Comparison of ENCODE assay signal across 35 cellular contexts in genomic region chr16:8372141-8372540, GRCh38.
"Had no signal": no experiment of that assay in that cellular context is flagged by ENCODE, and none has a peak within 500 bp of the region (broad histone marks: within the 10 kb centered on the region; RNA-seq: fewer than 3 reads in every experiment).

No MANE protein-coding gene starts in this region.

- H3K36me3 ChIP-seq: adrenal gland, brain microvascular endothelial cell, breast epithelium had no signal

- DNase-seq: activated B cell treated with CpG ODN at 0.5 μM for 24 hours; activated CD4-positive, alpha-beta memory T cell treated with anti-CD3 and anti-CD28 coated beads for 36 hours; activated CD4-positive, alpha-beta T cell treated with anti-CD3 and anti-CD28 coated beads for 4 hours; activated CD4-positive, alpha-beta T cell treated with anti-CD3 and anti-CD28 coated beads, Interleukin-2, amount 10 ng/mL, durations not matched to agents 24 days and 14 days; activated CD4-positive, alpha-beta T cell treated with anti-CD3 and anti-CD28 coated beads, Interleukin-2, amount 50 U/mL, for 1 hour; activated CD4-positive, alpha-beta T cell treated with anti-CD3 and anti-CD28 coated beads, Interleukin-2, amount 50 U/mL, for 4 hours; activated CD4-positive, CD25-positive, alpha-beta regulatory T cell treated with anti-CD3 and anti-CD28 coated beads, Interleukin-2, amount 50 U/mL, for 72 hours; activated CD8-positive, alpha-beta memory T cell treated with anti-CD3 and anti-CD28 coated beads, Interleukin-2, amount 50 U/mL, for 4 hours; activated CD8-positive, alpha-beta T cell treated with anti-CD3 and anti-CD28 coated beads for 36 hours; activated effector memory CD4-positive, alpha-beta T cell treated with anti-CD3 and anti-CD28 coated beads, Interleukin-2, amount 50 U/mL, for 16 hours; activated gamma-delta T cell treated with Interleukin-2 at 50 U/mL for 16 hours; activated naive CD4-positive, alpha-beta T cell; activated naive CD4-positive, alpha-beta T cell treated with anti-CD3 and anti-CD28 coated beads for 36 hours; activated naive CD4-positive, alpha-beta T cell treated with anti-CD3 and anti-CD28 coated beads, Interleukin-2, amount 50 U/mL, for 16 hours; activated naive CD8-positive, alpha-beta T cell treated with anti-CD3 and anti-CD28 coated beads for 36 hours; activated T-cell treated with anti-CD3 and anti-CD28 coated beads for 4 hours; activated T-cell treated with anti-CD3 and anti-CD28 coated beads, Interleukin-2, amount 50 U/mL, for 1 hour; activated T-cell treated with anti-CD3 and anti-CD28 coated beads, Interleukin-2, amount 50 U/mL, for 4 hours; activated T-cell treated with anti-CD3 and anti-CD28 coated beads, Interleukin-2, amount 50 U/mL, for 72 hours; adrenal gland; amniotic stem cell; aorta; body of pancreas; brain microvascular endothelial cell; central memory CD4-positive, alpha-beta T cell; T-cell; T-helper 17 cell; T1000 had no signal

- H3K27ac Mint-ChIP-seq: activated B cell treated with CpG ODN at 0.5 μM for 24 hours; activated CD4-positive, alpha-beta memory T cell treated with anti-CD3 and anti-CD28 coated beads for 36 hours; activated CD4-positive, alpha-beta T cell treated with anti-CD3 and anti-CD28 coated beads, Interleukin-2, amount 10 ng/mL, durations not matched to agents 24 days and 14 days; activated CD8-positive, alpha-beta T cell treated with anti-CD3 and anti-CD28 coated beads for 36 hours; activated naive CD4-positive, alpha-beta T cell treated with anti-CD3 and anti-CD28 coated beads for 36 hours; activated naive CD4-positive, alpha-beta T cell treated with anti-CD3 and anti-CD28 coated beads, Interleukin-2, amount 50 U/mL, for 72 hours; activated naive CD8-positive, alpha-beta T cell treated with anti-CD3 and anti-CD28 coated beads for 36 hours; activated T-cell treated with anti-CD3 and anti-CD28 coated beads, Interleukin-2, amount 50 U/mL, for 72 hours; activated T-helper 1 cell treated with anti-CD3 and anti-CD28 coated beads, Interleukin-12 subunit alpha, Interleukin-12 subunit beta, Interleukin-2, Interleukin-4 antibody, amounts not matched to agents 30 ng/mL and 10 ng/mL and 1 ng/mL, durations not matched to agents 14 hours and 24 hours and 36 hours; activated T-helper 17 cell treated with anti-CD3 and anti-CD28 coated beads, Interleukin-2, amount 50 U/mL, for 72 hours; T-cell; T-helper 17 cell had no signal

- H3K27me3 ChIP-seq: adrenal gland, body of pancreas, brain microvascular endothelial cell, breast epithelium had no signal

- H3K4me3 Mint-ChIP-seq: activated B cell treated with CpG ODN at 0.5 μM for 24 hours; activated CD4-positive, alpha-beta memory T cell treated with anti-CD3 and anti-CD28 coated beads for 36 hours; activated CD4-positive, alpha-beta T cell treated with anti-CD3 and anti-CD28 coated beads, Interleukin-2, amount 10 ng/mL, durations not matched to agents 24 days and 14 days; activated CD8-positive, alpha-beta T cell treated with anti-CD3 and anti-CD28 coated beads for 36 hours; activated naive CD4-positive, alpha-beta T cell treated with anti-CD3 and anti-CD28 coated beads for 36 hours; activated naive CD8-positive, alpha-beta T cell treated with anti-CD3 and anti-CD28 coated beads for 36 hours; activated T-cell treated with anti-CD3 and anti-CD28 coated beads, Interleukin-2, amount 50 U/mL, for 4 hours; activated T-cell treated with anti-CD3 and anti-CD28 coated beads, Interleukin-2, amount 50 U/mL, for 72 hours; activated T-helper 1 cell treated with anti-CD3 and anti-CD28 coated beads, Interleukin-12 subunit alpha, Interleukin-12 subunit beta, Interleukin-2, Interleukin-4 antibody, amounts not matched to agents 30 ng/mL and 10 ng/mL and 1 ng/mL, durations not matched to agents 14 hours and 24 hours and 36 hours; activated T-helper 17 cell treated with anti-CD3 and anti-CD28 coated beads, Interleukin-2, amount 50 U/mL, for 72 hours; T-cell; T-helper 17 cell had no signal

- FAIRE-seq: astrocyte, TTC549 had no signal

- H3K4me1 Mint-ChIP-seq: activated B cell treated with CpG ODN at 0.5 μM for 24 hours; activated CD4-positive, alpha-beta T cell treated with anti-CD3 and anti-CD28 coated beads, Interleukin-2, amount 10 ng/mL, durations not matched to agents 24 days and 14 days; activated naive CD8-positive, alpha-beta T cell treated with anti-CD3 and anti-CD28 coated beads for 36 hours; activated T-helper 17 cell treated with anti-CD3 and anti-CD28 coated beads, Interleukin-2, amount 50 U/mL, for 72 hours; T-cell; T-helper 17 cell had no signal

- H3K27ac ChIP-seq: adrenal gland, body of pancreas, brain microvascular endothelial cell, breast epithelium, VCaP had no signal

- H3K27me3 Mint-ChIP-seq: activated B cell treated with CpG ODN at 0.5 μM for 24 hours; activated CD4-positive, alpha-beta memory T cell treated with anti-CD3 and anti-CD28 coated beads for 36 hours; activated CD4-positive, alpha-beta T cell treated with anti-CD3 and anti-CD28 coated beads, Interleukin-2, amount 10 ng/mL, durations not matched to agents 24 days and 14 days; activated CD8-positive, alpha-beta T cell treated with anti-CD3 and anti-CD28 coated beads for 36 hours; activated naive CD8-positive, alpha-beta T cell treated with anti-CD3 and anti-CD28 coated beads for 36 hours; activated T-helper 17 cell treated with anti-CD3 and anti-CD28 coated beads, Interleukin-2, amount 50 U/mL, for 72 hours; T-cell; T-helper 17 cell had no signal

- H3K9me3 Mint-ChIP-seq: activated B cell treated with CpG ODN at 0.5 μM for 24 hours; activated naive CD8-positive, alpha-beta T cell treated with anti-CD3 and anti-CD28 coated beads for 36 hours had no signal

- H3K36me3 Mint-ChIP-seq: activated CD4-positive, alpha-beta memory T cell treated with anti-CD3 and anti-CD28 coated beads for 36 hours; activated naive CD4-positive, alpha-beta T cell treated with anti-CD3 and anti-CD28 coated beads, Interleukin-2, amount 50 U/mL, for 72 hours; activated naive CD8-positive, alpha-beta T cell treated with anti-CD3 and anti-CD28 coated beads for 36 hours; T-cell had no signal

- H3K9me3 ChIP-seq: adrenal gland, body of pancreas had no signal

- H3K4me3 ChIP-seq: adrenal gland, body of pancreas, breast epithelium had no signal

- ATAC-seq: activated CD8-positive, alpha-beta T cell treated with anti-CD3 and anti-CD28 coated beads for 36 hours; activated naive CD4-positive, alpha-beta T cell treated with anti-CD3 and anti-CD28 coated beads, Interleukin-2, amount 50 U/mL, for 72 hours; activated T-cell treated with anti-CD3 and anti-CD28 coated beads, Interleukin-2, amount 50 U/mL, for 4 hours; activated T-cell treated with anti-CD3 and anti-CD28 coated beads, Interleukin-2, amount 50 U/mL, for 72 hours; activated T-helper 17 cell treated with anti-CD3 and anti-CD28 coated beads, Interleukin-2, amount 50 U/mL, for 72 hours; body of pancreas; T-cell; T-helper 17 cell had no signal

- H3K4me1 ChIP-seq: adrenal gland, body of pancreas, breast epithelium had no signal
